In the genomic region with DNA sequence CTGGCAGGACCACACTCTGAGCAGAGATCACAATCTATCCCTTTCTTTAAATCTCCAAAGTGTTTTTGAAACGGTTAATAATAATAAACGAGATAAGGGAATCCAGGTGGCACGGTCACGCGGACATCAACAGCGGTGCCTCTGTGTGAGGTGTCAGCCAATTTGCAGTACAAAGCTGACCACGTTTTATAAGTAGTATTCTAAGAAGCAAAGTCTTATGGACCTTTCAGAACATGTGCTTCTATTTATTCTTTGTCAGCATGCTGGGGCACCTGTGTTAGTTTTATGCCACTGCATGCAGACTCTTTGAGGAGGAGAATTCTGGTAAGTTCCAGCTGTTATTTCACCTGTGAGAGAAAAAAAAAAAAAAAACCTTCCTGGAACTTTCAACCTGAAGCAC, we compare ENCODE assay signal across 32 cellular contexts.
"Had no signal": no experiment of that assay in that cellular context is flagged by ENCODE, and none has a peak within 500 bp of the region (broad histone marks: within the 10 kb centered on the region; RNA-seq: fewer than 3 reads in every experiment).

No MANE protein-coding gene starts in this region.

- H3K4me1 ChIP-seq: adrenal gland, body of pancreas, breast epithelium had no signal

- H3K36me3 Mint-ChIP-seq: activated CD4-positive, alpha-beta memory T cell treated with anti-CD3 and anti-CD28 coated beads for 36 hours; activated naive CD4-positive, alpha-beta T cell treated with anti-CD3 and anti-CD28 coated beads, Interleukin-2, amount 50 U/mL, for 72 hours; activated naive CD8-positive, alpha-beta T cell treated with anti-CD3 and anti-CD28 coated beads for 36 hours; T-cell had no signal

- H3K27me3 ChIP-seq: adrenal gland, body of pancreas, brain microvascular endothelial cell had no signal

- ATAC-seq: activated CD8-positive, alpha-beta T cell treated with anti-CD3 and anti-CD28 coated beads for 36 hours; activated naive CD4-positive, alpha-beta T cell treated with anti-CD3 and anti-CD28 coated beads, Interleukin-2, amount 50 U/mL, for 72 hours; activated T-cell treated with anti-CD3 and anti-CD28 coated beads, Interleukin-2, amount 50 U/mL, for 4 hours; activated T-cell treated with anti-CD3 and anti-CD28 coated beads, Interleukin-2, amount 50 U/mL, for 72 hours; activated T-helper 17 cell treated with anti-CD3 and anti-CD28 coated beads, Interleukin-2, amount 50 U/mL, for 72 hours; body of pancreas; T-cell; T-helper 17 cell had no signal

- H3K9me3 Mint-ChIP-seq: activated B cell treated with CpG ODN at 0.5 μM for 24 hours; activated CD4-positive, alpha-beta memory T cell treated with anti-CD3 and anti-CD28 coated beads for 36 hours; activated CD4-positive, alpha-beta T cell treated with anti-CD3 and anti-CD28 coated beads, Interleukin-2, amount 10 ng/mL, durations not matched to agents 24 days and 14 days; activated CD8-positive, alpha-beta T cell treated with anti-CD3 and anti-CD28 coated beads for 36 hours; activated naive CD4-positive, alpha-beta T cell treated with anti-CD3 and anti-CD28 coated beads for 36 hours; activated naive CD4-positive, alpha-beta T cell treated with anti-CD3 and anti-CD28 coated beads, Interleukin-2, amount 50 U/mL, for 72 hours; activated naive CD8-positive, alpha-beta T cell treated with anti-CD3 and anti-CD28 coated beads for 36 hours; activated T-cell treated with anti-CD3 and anti-CD28 coated beads, Interleukin-2, amount 50 U/mL, for 4 hours; activated T-cell treated with anti-CD3 and anti-CD28 coated beads, Interleukin-2, amount 50 U/mL, for 72 hours; activated T-helper 1 cell treated with anti-CD3 and anti-CD28 coated beads, Interleukin-12 subunit alpha, Interleukin-12 subunit beta, Interleukin-2, Interleukin-4 antibody, amounts not matched to agents 30 ng/mL and 10 ng/mL and 1 ng/mL, durations not matched to agents 14 hours and 24 hours and 36 hours; activated T-helper 17 cell treated with anti-CD3 and anti-CD28 coated beads, Interleukin-2, amount 50 U/mL, for 72 hours; T-cell had no signal

- H3K27ac ChIP-seq: adrenal gland, body of pancreas, brain microvascular endothelial cell, breast epithelium, VCaP had no signal

- H3K27ac Mint-ChIP-seq: activated B cell treated with CpG ODN at 0.5 μM for 24 hours; activated CD4-positive, alpha-beta memory T cell treated with anti-CD3 and anti-CD28 coated beads for 36 hours; activated CD4-positive, alpha-beta T cell treated with anti-CD3 and anti-CD28 coated beads, Interleukin-2, amount 10 ng/mL, durations not matched to agents 24 days and 14 days; activated CD8-positive, alpha-beta T cell treated with anti-CD3 and anti-CD28 coated beads for 36 hours; activated naive CD4-positive, alpha-beta T cell treated with anti-CD3 and anti-CD28 coated beads for 36 hours; activated naive CD4-positive, alpha-beta T cell treated with anti-CD3 and anti-CD28 coated beads, Interleukin-2, amount 50 U/mL, for 72 hours; activated naive CD8-positive, alpha-beta T cell treated with anti-CD3 and anti-CD28 coated beads for 36 hours; activated T-cell treated with anti-CD3 and anti-CD28 coated beads, Interleukin-2, amount 50 U/mL, for 72 hours; activated T-helper 1 cell treated with anti-CD3 and anti-CD28 coated beads, Interleukin-12 subunit alpha, Interleukin-12 subunit beta, Interleukin-2, Interleukin-4 antibody, amounts not matched to agents 30 ng/mL and 10 ng/mL and 1 ng/mL, durations not matched to agents 14 hours and 24 hours and 36 hours; activated T-helper 17 cell treated with anti-CD3 and anti-CD28 coated beads, Interleukin-2, amount 50 U/mL, for 72 hours; T-cell; T-helper 17 cell had no signal

- DNase-seq: activated B cell treated with CpG ODN at 0.5 μM for 24 hours; activated CD4-positive, alpha-beta memory T cell treated with anti-CD3 and anti-CD28 coated beads for 36 hours; activated CD4-positive, alpha-beta T cell treated with anti-CD3 and anti-CD28 coated beads for 4 hours; activated CD4-positive, alpha-beta T cell treated with anti-CD3 and anti-CD28 coated beads, Interleukin-2, amount 10 ng/mL, durations not matched to agents 24 days and 14 days; activated CD4-positive, alpha-beta T cell treated with anti-CD3 and anti-CD28 coated beads, Interleukin-2, amount 50 U/mL, for 1 hour; activated CD4-positive, alpha-beta T cell treated with anti-CD3 and anti-CD28 coated beads, Interleukin-2, amount 50 U/mL, for 4 hours; activated CD4-positive, CD25-positive, alpha-beta regulatory T cell treated with anti-CD3 and anti-CD28 coated beads, Interleukin-2, amount 50 U/mL, for 72 hours; activated CD8-positive, alpha-beta memory T cell treated with anti-CD3 and anti-CD28 coated beads, Interleukin-2, amount 50 U/mL, for 4 hours; activated CD8-positive, alpha-beta T cell treated with anti-CD3 and anti-CD28 coated beads for 36 hours; activated effector memory CD4-positive, alpha-beta T cell treated with anti-CD3 and anti-CD28 coated beads, Interleukin-2, amount 50 U/mL, for 16 hours; activated gamma-delta T cell treated with Interleukin-2 at 50 U/mL for 16 hours; activated naive CD4-positive, alpha-beta T cell; activated naive CD4-positive, alpha-beta T cell treated with anti-CD3 and anti-CD28 coated beads for 36 hours; activated naive CD4-positive, alpha-beta T cell treated with anti-CD3 and anti-CD28 coated beads, Interleukin-2, amount 50 U/mL, for 16 hours; activated naive CD8-positive, alpha-beta T cell treated with anti-CD3 and anti-CD28 coated beads for 36 hours; activated T-cell treated with anti-CD3 and anti-CD28 coated beads for 4 hours; activated T-cell treated with anti-CD3 and anti-CD28 coated beads, Interleukin-2, amount 50 U/mL, for 1 hour; activated T-cell treated with anti-CD3 and anti-CD28 coated beads, Interleukin-2, amount 50 U/mL, for 4 hours; activated T-cell treated with anti-CD3 and anti-CD28 coated beads, Interleukin-2, amount 50 U/mL, for 72 hours; adrenal gland; amniotic stem cell; aorta; brain microvascular endothelial cell; central memory CD4-positive, alpha-beta T cell; T-cell; T-helper 17 cell had no signal

- H3K4me3 ChIP-seq: adrenal gland, body of pancreas, breast epithelium had no signal

- H3K4me1 Mint-ChIP-seq: activated B cell treated with CpG ODN at 0.5 μM for 24 hours; activated CD4-positive, alpha-beta T cell treated with anti-CD3 and anti-CD28 coated beads, Interleukin-2, amount 10 ng/mL, durations not matched to agents 24 days and 14 days; activated T-helper 17 cell treated with anti-CD3 and anti-CD28 coated beads, Interleukin-2, amount 50 U/mL, for 72 hours; T-cell; T-helper 17 cell had no signal

- H3K4me3 Mint-ChIP-seq: activated B cell treated with CpG ODN at 0.5 μM for 24 hours; activated CD4-positive, alpha-beta memory T cell treated with anti-CD3 and anti-CD28 coated beads for 36 hours; activated CD4-positive, alpha-beta T cell treated with anti-CD3 and anti-CD28 coated beads, Interleukin-2, amount 10 ng/mL, durations not matched to agents 24 days and 14 days; activated CD8-positive, alpha-beta T cell treated with anti-CD3 and anti-CD28 coated beads for 36 hours; activated naive CD4-positive, alpha-beta T cell treated with anti-CD3 and anti-CD28 coated beads for 36 hours; activated naive CD8-positive, alpha-beta T cell treated with anti-CD3 and anti-CD28 coated beads for 36 hours; activated T-cell treated with anti-CD3 and anti-CD28 coated beads, Interleukin-2, amount 50 U/mL, for 4 hours; activated T-cell treated with anti-CD3 and anti-CD28 coated beads, Interleukin-2, amount 50 U/mL, for 72 hours; activated T-helper 1 cell treated with anti-CD3 and anti-CD28 coated beads, Interleukin-12 subunit alpha, Interleukin-12 subunit beta, Interleukin-2, Interleukin-4 antibody, amounts not matched to agents 30 ng/mL and 10 ng/mL and 1 ng/mL, durations not matched to agents 14 hours and 24 hours and 36 hours; activated T-helper 17 cell treated with anti-CD3 and anti-CD28 coated beads, Interleukin-2, amount 50 U/mL, for 72 hours; T-cell; T-helper 17 cell had no signal

- H3K9me3 ChIP-seq: adrenal gland, body of pancreas, breast epithelium had no signal

- H3K36me3 ChIP-seq: adrenal gland, brain microvascular endothelial cell, breast epithelium had no signal
